In genomic region chr2:106885981-106886915, GRCh38 we compare ENCODE assay signal across 8 cellular contexts. TPM values are rescaled to one million over a fixed set of nuclear protein-coding genes. Genes with fewer than 3 reads are reported as not detected.
DNase-seq lines count a peak whose midpoint lies in the region; ATAC-seq and TF ChIP-seq lines count a peak whose summit lies in the region.

Gene ST6GAL2, minus strand, starts transcription at chr2:106886167. Its CDS starts 42,190 bp downstream, at chr2:106843977.

- peak; percentile 21 for TF ChIP-seq CTCF in brain microvascular endothelial cell (IDR thresholded peaks at IDR 0.05; ENCODE audit: low read depth, low read length, missing control alignments)
- TF ChIP-seq CTCF in thoracic aorta (IDR thresholded peaks at IDR 0.05): peak; percentile 14

- H3K27me3 ChIP-seq in brain microvascular endothelial cell (replicated peaks) (no peaks in the 10 kb centered on the region), thoracic aorta (replicated peaks; ENCODE audit: insufficient read depth) (no peaks in the 10 kb centered on the region)

- peak; percentile 14 for DNase-seq in NCI-H2029 (lab: John Stamatoyannopoulos, UW)
- no peak for DNase-seq in NCI-H2029 treated with DMSO at 0.1 percent for 48 hours (lab: John Stamatoyannopoulos, UW)
- DNase-seq in brain microvascular endothelial cell: no peak
- peak; percentile 28 for DNase-seq in kidney tubule cell (ENCODE audit: low spot score)
- no peak for DNase-seq in thoracic aorta (ENCODE audit: low spot score)

- in situ Hi-C loops in brain microvascular endothelial cell (cut with HindIII; ENCODE audit: low pct_ligation_motif_present, low sequenced_read_pairs): no loop called here

- no peaks in the 10 kb centered on the region for H3K36me3 ChIP-seq in brain microvascular endothelial cell (replicated peaks)
- no peaks in the 10 kb centered on the region for H3K36me3 ChIP-seq in thoracic aorta

- peak within 1 kb of the TSS; percentile 88 for H3K4me3 ChIP-seq in brain microvascular endothelial cell (ENCODE audit: low read depth, low read length)
- H3K4me3 ChIP-seq in thoracic aorta: peak within 1 kb of the TSS; percentile 87

- H3K4me1 ChIP-seq in thoracic aorta (ENCODE audit: control insufficient read depth in 1 of 2, low read depth in 2 of 2): peaks cover 10 to 28% of the 10 kb centered on the region in 2 donors

- H3K27ac ChIP-seq in brain microvascular endothelial cell (peak within 1 kb of the TSS; percentile 60), thoracic aorta (peak within 1 kb of the TSS; percentile 89 to 90)

- peak; percentile 34 for ATAC-seq in thoracic aorta (ENCODE audit: insufficient number of reproducible peaks, low FRiP score, low read depth)
- ATAC-seq in HG03108 (IDR thresholded peaks at IDR 0.05; ENCODE audit: unreplicated experiment): no peak
- no peak for ATAC-seq in GM18909 (IDR thresholded peaks at IDR 0.05; ENCODE audit: poor library complexity, unreplicated experiment)
- ATAC-seq in GM21717 (IDR thresholded peaks at IDR 0.05; ENCODE audit: unreplicated experiment): no peak

- no peaks in the 10 kb centered on the region for H3K9me3 ChIP-seq in thoracic aorta

RNA-seq across cellular contexts. Expression of gene ST6GAL2, which starts in this region (rescaled TPM):
- 100 to 1,000 TPM in 1 of 2 donors, 10 to 100 TPM in 1; 71.1 to 900 TPM for total RNA-seq in thoracic aorta

Comparison
In these comparisons a context has a peak if more than half of its experiments do, and no peak if none do; other contexts are left out.
1. DNase-seq: peak in NCI-H2029 (single experiment) and kidney tubule cell (single experiment); none in NCI-H2029 treated with DMSO at 0.1 percent for 48 hours (single experiment), brain microvascular endothelial cell (single experiment) and thoracic aorta (single experiment).